Comparison of ENCODE assay signal across 33 cellular contexts in genomic region chr5:35339616-35340100, GRCh38.
"Had no signal": no experiment of that assay in that cellular context is flagged by ENCODE, and none has a peak within 500 bp of the region (broad histone marks: within the 10 kb centered on the region; RNA-seq: fewer than 3 reads in every experiment).

No MANE protein-coding gene starts in this region.

- H3K4me3 Mint-ChIP-seq: activated CD4-positive, alpha-beta memory T cell treated with anti-CD3 and anti-CD28 coated beads for 36 hours; activated CD4-positive, alpha-beta T cell treated with anti-CD3 and anti-CD28 coated beads for 36 hours; activated CD4-positive, alpha-beta T cell treated with anti-CD3 and anti-CD28 coated beads, Interleukin-2, amount 10 ng/mL, durations not matched to agents 24 days and 14 days; activated CD8-positive, alpha-beta memory T cell treated with anti-CD3 and anti-CD28 coated beads, Interleukin-2, amount 10 ng/mL, durations not matched to agents 7 days and 5 days; activated CD8-positive, alpha-beta T cell treated with anti-CD3 and anti-CD28 coated beads, Interleukin-2, amount 10 ng/mL, durations not matched to agents 7 days and 5 days; activated naive CD4-positive, alpha-beta T cell treated with anti-CD3 and anti-CD28 coated beads for 36 hours; activated naive CD4-positive, alpha-beta T cell treated with anti-CD3 and anti-CD28 coated beads, Interleukin-2, amount 50 U/mL, for 24 hours; activated naive CD8-positive, alpha-beta T cell treated with anti-CD3 and anti-CD28 coated beads for 36 hours; activated naive CD8-positive, alpha-beta T cell treated with anti-CD3 and anti-CD28 coated beads, Interleukin-2, amount 50 U/mL, for 24 hours; activated T-helper 1 cell treated with anti-CD3 and anti-CD28 coated beads, Interleukin-12 subunit alpha, Interleukin-12 subunit beta, Interleukin-2, Interleukin-4 antibody, amounts not matched to agents 30 ng/mL and 10 ng/mL and 1 ng/mL, durations not matched to agents 14 hours and 24 hours and 36 hours; dendritic cell treated with granulocyte-macrophage colony-stimulating factor and Interleukin-4, amounts not matched to agents 40 ng/mL and 50 ng/mL, for 4 days had no signal

- H3K36me3 Mint-ChIP-seq: activated CD4-positive, alpha-beta memory T cell treated with anti-CD3 and anti-CD28 coated beads for 36 hours; activated CD8-positive, alpha-beta memory T cell treated with anti-CD3 and anti-CD28 coated beads, Interleukin-2, amount 10 ng/mL, durations not matched to agents 7 days and 5 days; activated naive CD4-positive, alpha-beta T cell treated with anti-CD3 and anti-CD28 coated beads, Interleukin-2, amount 50 U/mL, for 24 hours; activated naive CD8-positive, alpha-beta T cell treated with anti-CD3 and anti-CD28 coated beads for 36 hours had no signal

- H3K9me3 ChIP-seq: adrenal gland, body of pancreas, gastrocnemius medialis had no signal

- H3K27me3 Mint-ChIP-seq: activated CD4-positive, alpha-beta T cell treated with anti-CD3 and anti-CD28 coated beads, Interleukin-2, amount 10 ng/mL, durations not matched to agents 24 days and 14 days; dendritic cell treated with granulocyte-macrophage colony-stimulating factor and Interleukin-4, amounts not matched to agents 40 ng/mL and 50 ng/mL, for 4 days had no signal

- H3K9me3 Mint-ChIP-seq: activated CD4-positive, alpha-beta memory T cell treated with anti-CD3 and anti-CD28 coated beads for 36 hours; activated naive CD4-positive, alpha-beta T cell treated with anti-CD3 and anti-CD28 coated beads, Interleukin-2, amount 50 U/mL, for 24 hours; activated T-helper 1 cell treated with anti-CD3 and anti-CD28 coated beads, Interleukin-12 subunit alpha, Interleukin-12 subunit beta, Interleukin-2, Interleukin-4 antibody, amounts not matched to agents 30 ng/mL and 10 ng/mL and 1 ng/mL, durations not matched to agents 14 hours and 24 hours and 36 hours; activated T-helper 2 cell treated with anti-CD3 and anti-CD28 coated beads, Interferon-gamma antibody, Interleukin-2, Interleukin-4, amounts not matched to agents 10 μg/mL and 5 μg/mL and 100 μg/mL, durations not matched to agents 14 hours and 24 hours and 36 hours had no signal

- DNase-seq: activated CD4-positive, alpha-beta memory T cell treated with anti-CD3 and anti-CD28 coated beads for 36 hours; activated CD4-positive, alpha-beta T cell treated with anti-CD3 and anti-CD28 coated beads for 36 hours; activated CD4-positive, alpha-beta T cell treated with anti-CD3 and anti-CD28 coated beads, Interleukin-2, amount 10 ng/mL, durations not matched to agents 24 days and 14 days; activated CD4-positive, CD25-positive, alpha-beta regulatory T cell; activated CD4-positive, CD25-positive, alpha-beta regulatory T cell treated with anti-CD3 and anti-CD28 coated beads, Interleukin-2, amount 50 U/mL, for 72 hours; activated CD8-positive, alpha-beta memory T cell treated with anti-CD3 and anti-CD28 coated beads, Interleukin-2, amount 10 ng/mL, durations not matched to agents 7 days and 5 days; activated CD8-positive, alpha-beta memory T cell treated with anti-CD3 and anti-CD28 coated beads, Interleukin-2, amount 50 U/mL, for 4 hours; activated CD8-positive, alpha-beta T cell treated with anti-CD3 and anti-CD28 coated beads, Interleukin-2, amount 10 ng/mL, durations not matched to agents 7 days and 5 days; activated effector memory CD4-positive, alpha-beta T cell treated with anti-CD3 and anti-CD28 coated beads, Interleukin-2, amount 50 U/mL, for 16 hours; activated naive CD4-positive, alpha-beta T cell treated with anti-CD3 and anti-CD28 coated beads for 36 hours; activated naive CD8-positive, alpha-beta T cell treated with anti-CD3 and anti-CD28 coated beads for 36 hours; activated naive CD8-positive, alpha-beta T cell treated with anti-CD3 and anti-CD28 coated beads, Interleukin-2, amount 50 U/mL, for 24 hours; activated T-cell treated with anti-CD3 and anti-CD28 coated beads, Interleukin-2, amount 50 U/mL, for 1 hour; activated T-cell treated with anti-CD3 and anti-CD28 coated beads, Interleukin-2, amount 50 U/mL, for 48 hours; adrenal gland; amygdala; aorta; body of pancreas; central memory CD4-positive, alpha-beta T cell; cerebellar nuclear complex; effector CD8-positive, alpha-beta T cell; foreskin fibroblast; gastrocnemius medialis; glutamatergic neuron; heart left ventricle; T-helper 2 cell had no signal

- H3K27ac Mint-ChIP-seq: activated CD4-positive, alpha-beta memory T cell treated with anti-CD3 and anti-CD28 coated beads for 36 hours; activated CD4-positive, alpha-beta T cell treated with anti-CD3 and anti-CD28 coated beads for 36 hours; activated CD4-positive, alpha-beta T cell treated with anti-CD3 and anti-CD28 coated beads, Interleukin-2, amount 10 ng/mL, durations not matched to agents 24 days and 14 days; activated CD8-positive, alpha-beta memory T cell treated with anti-CD3 and anti-CD28 coated beads, Interleukin-2, amount 10 ng/mL, durations not matched to agents 7 days and 5 days; activated CD8-positive, alpha-beta T cell treated with anti-CD3 and anti-CD28 coated beads, Interleukin-2, amount 10 ng/mL, durations not matched to agents 7 days and 5 days; activated naive CD4-positive, alpha-beta T cell treated with anti-CD3 and anti-CD28 coated beads for 36 hours; activated naive CD4-positive, alpha-beta T cell treated with anti-CD3 and anti-CD28 coated beads, Interleukin-2, amount 50 U/mL, for 24 hours; activated naive CD8-positive, alpha-beta T cell treated with anti-CD3 and anti-CD28 coated beads for 36 hours; activated naive CD8-positive, alpha-beta T cell treated with anti-CD3 and anti-CD28 coated beads, Interleukin-2, amount 50 U/mL, for 24 hours; activated T-helper 1 cell treated with anti-CD3 and anti-CD28 coated beads, Interleukin-12 subunit alpha, Interleukin-12 subunit beta, Interleukin-2, Interleukin-4 antibody, amounts not matched to agents 30 ng/mL and 10 ng/mL and 1 ng/mL, durations not matched to agents 14 hours and 24 hours and 36 hours; activated T-helper 2 cell treated with anti-CD3 and anti-CD28 coated beads, Interferon-gamma antibody, Interleukin-2, Interleukin-4, amounts not matched to agents 10 μg/mL and 5 μg/mL and 100 μg/mL, durations not matched to agents 14 hours and 24 hours and 36 hours; dendritic cell treated with granulocyte-macrophage colony-stimulating factor and Interleukin-4, amounts not matched to agents 40 ng/mL and 50 ng/mL, for 4 days had no signal

- H3K27me3 ChIP-seq: adrenal gland, body of pancreas, cardiac muscle cell, gastrocnemius medialis, heart left ventricle had no signal

- H3K27ac ChIP-seq: adrenal gland, body of pancreas, cardiac muscle cell, coronary artery, gastrocnemius medialis, heart left ventricle had no signal

- ATAC-seq: activated CD4-positive, alpha-beta T cell treated with anti-CD3 and anti-CD28 coated beads for 36 hours; activated CD8-positive, alpha-beta memory T cell treated with anti-CD3 and anti-CD28 coated beads, Interleukin-2, amount 10 ng/mL, durations not matched to agents 7 days and 5 days; activated CD8-positive, alpha-beta T cell treated with anti-CD3 and anti-CD28 coated beads, Interleukin-2, amount 10 ng/mL, durations not matched to agents 7 days and 5 days; activated naive CD8-positive, alpha-beta T cell treated with anti-CD3 and anti-CD28 coated beads, Interleukin-2, amount 50 U/mL, for 24 hours; body of pancreas; esophagus mucosa; gastrocnemius medialis; heart left ventricle had no signal

- H3K4me3 ChIP-seq: adrenal gland, body of pancreas, cardiac muscle cell, coronary artery, gastrocnemius medialis, heart left ventricle had no signal

- H3K4me1 ChIP-seq: adrenal gland, gastrocnemius medialis, heart left ventricle had no signal

- H3K36me3 ChIP-seq: adrenal gland, cardiac muscle cell, gastrocnemius medialis, heart left ventricle had no signal

- H3K4me1 Mint-ChIP-seq: activated CD4-positive, alpha-beta T cell treated with anti-CD3 and anti-CD28 coated beads for 36 hours; activated CD4-positive, alpha-beta T cell treated with anti-CD3 and anti-CD28 coated beads, Interleukin-2, amount 10 ng/mL, durations not matched to agents 24 days and 14 days; activated CD8-positive, alpha-beta memory T cell treated with anti-CD3 and anti-CD28 coated beads, Interleukin-2, amount 10 ng/mL, durations not matched to agents 7 days and 5 days; activated naive CD4-positive, alpha-beta T cell treated with anti-CD3 and anti-CD28 coated beads, Interleukin-2, amount 50 U/mL, for 24 hours; activated naive CD8-positive, alpha-beta T cell treated with anti-CD3 and anti-CD28 coated beads for 36 hours; activated naive CD8-positive, alpha-beta T cell treated with anti-CD3 and anti-CD28 coated beads, Interleukin-2, amount 50 U/mL, for 24 hours had no signal
